In the genomic region with DNA sequence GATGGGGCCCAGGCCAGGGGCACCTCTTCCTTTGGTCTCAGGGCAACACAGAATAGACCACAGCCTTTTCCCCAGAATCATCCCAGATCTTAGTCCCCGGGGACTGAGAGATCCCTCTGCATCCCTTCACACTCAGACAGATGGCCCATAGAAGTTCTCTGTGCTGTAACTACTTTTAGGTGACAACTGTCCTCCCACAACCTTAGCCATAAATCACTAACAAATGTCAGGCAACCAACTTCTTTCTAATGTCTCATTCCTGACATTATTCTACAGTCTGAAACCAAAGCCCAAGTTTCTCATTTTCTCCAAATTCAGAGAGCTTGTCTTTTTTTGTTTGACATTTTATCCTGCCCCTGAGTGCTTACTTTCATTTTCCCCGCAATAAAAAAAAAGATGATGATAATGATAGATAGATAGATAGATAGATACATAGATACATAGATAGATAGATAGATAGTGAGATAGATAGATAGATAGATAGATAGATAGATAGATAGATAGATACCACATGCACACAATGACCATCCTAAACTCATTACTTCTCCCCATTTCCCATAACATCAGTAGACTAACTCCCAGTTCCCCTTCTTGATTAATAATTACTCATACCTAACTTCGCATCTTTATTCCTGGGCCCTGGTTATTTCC, we compare ENCODE assay signal across 27 cellular contexts. TPM values are rescaled to one million over a fixed set of nuclear protein-coding genes. Genes with fewer than 3 reads are reported as not detected.
DNase-seq lines count a peak whose midpoint lies in the region; ATAC-seq, FAIRE-seq and TF ChIP-seq lines count a peak whose summit lies in the region.
"Had no signal": no experiment of that assay in that cellular context is flagged by ENCODE, and none has a peak within 500 bp of the region (broad histone marks: within the 10 kb centered on the region; RNA-seq: fewer than 3 reads in every experiment).

No MANE protein-coding gene starts in this region.

- H4K20me1 ChIP-seq in K562 (replicated peaks; ENCODE audit: control insufficient read depth, insufficient read depth, low read length), result no peaks in the 10 kb centered on the region

- no peaks in the 10 kb centered on the region for H3K27me3 Mint-ChIP-seq in activated CD4-positive, alpha-beta T cell treated with anti-CD3 and anti-CD28 coated beads, Interleukin-2, amount 10 ng/mL, durations not matched to agents 24 days and 14 days
- no peaks in the 10 kb centered on the region for H3K27me3 Mint-ChIP-seq in activated CD4-positive, alpha-beta T cell treated with anti-CD3 and anti-CD28 coated beads for 36 hours
- no peaks in the 10 kb centered on the region for H3K27me3 Mint-ChIP-seq in neural crest cell (ENCODE audit: low read depth)

- no peak overlapping the region for H3K27ac Mint-ChIP-seq in activated CD4-positive, alpha-beta T cell treated with anti-CD3 and anti-CD28 coated beads, Interleukin-2, amount 10 ng/mL, durations not matched to agents 24 days and 14 days
- H3K27ac Mint-ChIP-seq in activated CD4-positive, alpha-beta T cell treated with anti-CD3 and anti-CD28 coated beads for 36 hours, result no peak overlapping the region
- H3K27ac Mint-ChIP-seq in neural crest cell (ENCODE audit: unreplicated experiment), result peak overlapping the region; percentile 14
- H3K27ac Mint-ChIP-seq: B cell; CD8-positive, alpha-beta memory T cell had no signal

- H3K4me2 ChIP-seq in K562 (ENCODE audit: insufficient read depth, low read length), result no peak overlapping the region
- H3K4me2 ChIP-seq: SK-N-SH had no signal

- H3K9me3 Mint-ChIP-seq in activated CD4-positive, alpha-beta T cell treated with anti-CD3 and anti-CD28 coated beads, Interleukin-2, amount 10 ng/mL, durations not matched to agents 24 days and 14 days, result no peaks in the 10 kb centered on the region
- no peaks in the 10 kb centered on the region for H3K9me3 Mint-ChIP-seq in activated CD4-positive, alpha-beta T cell treated with anti-CD3 and anti-CD28 coated beads for 36 hours (ENCODE audit: low read depth)
- H3K9me3 Mint-ChIP-seq in neural crest cell, result peaks cover 6% of the 10 kb centered on the region
- H3K9me3 Mint-ChIP-seq: CD8-positive, alpha-beta memory T cell had no signal

- TF ChIP-seq EP300 in K562 (IDR thresholded peaks at IDR 0.05; ENCODE audit: low read length), result no peak

- no TSS peak for BruUV-seq in K562 (replicated peaks; lab: Mats Ljungman, UMichigan)

- WGBS in K562 (ENCODE audit: insufficient coverage, low coverage, missing lambda C conversion rate), result 28% methylated on average over 3 of the region's 3 CpGs

- TF ChIP-seq CTCF in K562 (IDR thresholded peaks at IDR 0.05 in 2 of 3, conservative IDR thresholded peaks at IDR 0.05 in 1 of 3; ENCODE audit: insufficient read depth in 2 of 3, low read depth in 1 of 3, low read length in 3 of 3) (no peak), neural crest cell (conservative IDR thresholded peaks at IDR 0.05) (no peak)

- CTCF ChIA-PET in activated CD4-positive, alpha-beta T cell treated with anti-CD3 and anti-CD28 coated beads for 36 hours (lab: Charles Lee), result no interaction called here
- CTCF ChIA-PET in K562 (lab: Yijun Ruan, JAX; ENCODE audit: low intra/inter-chr PET ratio), result no interaction called here

- H3K27me3 ChIP-seq in K562 (ENCODE audit: control insufficient read depth in 2 of 2, insufficient read depth in 2 of 2, low read length in 2 of 2), result no peaks in the 10 kb centered on the region; a peak in 1 of 5 replicates
- H3K27me3 ChIP-seq: MG63 had no signal

- no peak overlapping the region for H3K27ac ChIP-seq in K562 (ENCODE audit: extremely low read depth, low read depth, low read length)
- H3K27ac ChIP-seq: 22Rv1, C4-2B had no signal

- H3K9ac ChIP-seq in K562 (ENCODE audit: insufficient read depth in 1 of 2, low read depth in 2 of 2, low read length in 2 of 2), result no peak overlapping the region
- H3K9ac ChIP-seq: SK-N-SH had no signal

- no peak for TF ChIP-seq RAD21 in K562 (CRISPR knock-in tag; conservative IDR thresholded peaks at IDR 0.05 in 1 of 2, IDR thresholded peaks at IDR 0.05 in 1 of 2)

- H2AFZ ChIP-seq in K562 (ENCODE audit: low read depth, low read length), result no peak overlapping the region

- intact Hi-C loops in activated CD4-positive, alpha-beta T cell treated with anti-CD3 and anti-CD28 coated beads, Interleukin-2, amount 10 ng/mL, durations not matched to agents 24 days and 14 days (cut with micrococcal nuclease), result no loop called here
- intact Hi-C loops in activated CD4-positive, alpha-beta T cell treated with anti-CD3 and anti-CD28 coated beads for 36 hours (cut with DNase I, micrococcal nuclease), result no loop called here
- intact Hi-C loops in K562 (cut with micrococcal nuclease), result no loop called here

- no peak overlapping the region for H3K4me3 ChIP-seq in K562
- H3K4me3 ChIP-seq: HAP-1, MG63 had no signal

- peaks cover 0 to 7% of the 10 kb centered on the region in 2 experiments; a peak in 2 of 5 replicates for H3K4me1 ChIP-seq in K562 (replicated peaks in 1 of 2; ENCODE audit: control insufficient read depth in 2 of 2, insufficient read depth in 2 of 2, low read length in 2 of 2)
- H3K4me1 ChIP-seq: HAP-1 had no signal

- H3K4me1 Mint-ChIP-seq in activated CD4-positive, alpha-beta T cell treated with anti-CD3 and anti-CD28 coated beads, Interleukin-2, amount 10 ng/mL, durations not matched to agents 24 days and 14 days, result peaks cover 15% of the 10 kb centered on the region
- H3K4me1 Mint-ChIP-seq in activated CD4-positive, alpha-beta T cell treated with anti-CD3 and anti-CD28 coated beads for 36 hours, result peaks cover 8% of the 10 kb centered on the region
- H3K4me1 Mint-ChIP-seq in neural crest cell, result peaks cover 72% of the 10 kb centered on the region
- H3K4me1 Mint-ChIP-seq: CD8-positive, alpha-beta memory T cell had no signal

- no peak overlapping the region for H3K4me3 Mint-ChIP-seq in activated CD4-positive, alpha-beta T cell treated with anti-CD3 and anti-CD28 coated beads, Interleukin-2, amount 10 ng/mL, durations not matched to agents 24 days and 14 days
- no peak overlapping the region for H3K4me3 Mint-ChIP-seq in activated CD4-positive, alpha-beta T cell treated with anti-CD3 and anti-CD28 coated beads for 36 hours
- peak overlapping the region; percentile 52 for H3K4me3 Mint-ChIP-seq in neural crest cell
- H3K4me3 Mint-ChIP-seq: B cell; CD8-positive, alpha-beta memory T cell had no signal

- POLR2A ChIA-PET in activated CD4-positive, alpha-beta T cell treated with anti-CD3 and anti-CD28 coated beads for 36 hours (lab: Charles Lee), result no interaction called here
- POLR2A ChIA-PET in K562 (lab: Yijun Ruan, JAX), result no interaction called here

- TF ChIP-seq POLR2A in K562 (conservative IDR thresholded peaks at IDR 0.05), result no peak

- ATAC-seq in activated CD4-positive, alpha-beta T cell treated with anti-CD3 and anti-CD28 coated beads for 36 hours, result no peak
- ATAC-seq in K562 (no peak), HG03571 (IDR thresholded peaks at IDR 0.05; ENCODE audit: unreplicated experiment) (no peak)
- ATAC-seq: Panc1 had no signal

- H3K9me1 ChIP-seq in K562 (ENCODE audit: control insufficient read depth, insufficient read depth, low read length), result no peaks in the 10 kb centered on the region

- in situ Hi-C loops in K562 (cut with MboI), result no loop called here

- no peaks in the 10 kb centered on the region for H3K36me3 Mint-ChIP-seq in activated CD4-positive, alpha-beta T cell treated with anti-CD3 and anti-CD28 coated beads, Interleukin-2, amount 10 ng/mL, durations not matched to agents 24 days and 14 days (ENCODE audit: low read depth)
- H3K36me3 Mint-ChIP-seq in activated CD4-positive, alpha-beta T cell treated with anti-CD3 and anti-CD28 coated beads for 36 hours (ENCODE audit: low read depth), result no peaks in the 10 kb centered on the region
- H3K36me3 Mint-ChIP-seq in neural crest cell (ENCODE audit: low read depth), result no peaks in the 10 kb centered on the region
- H3K36me3 Mint-ChIP-seq: CD8-positive, alpha-beta memory T cell had no signal

- no peak for FAIRE-seq in K562 (lab: Jason Lieb, UNC)
- FAIRE-seq: GM12892 had no signal

- H3K36me3 ChIP-seq in K562 (ENCODE audit: control insufficient read depth, insufficient read depth, low read length), result no peaks in the 10 kb centered on the region
- H3K36me3 ChIP-seq: HAP-1, MG63 had no signal

- peak; percentile 45 for DNase-seq in activated CD4-positive, alpha-beta T cell treated with anti-CD3 and anti-CD28 coated beads, Interleukin-2, amount 10 ng/mL, durations not matched to agents 24 days and 14 days
- no peak for DNase-seq in activated CD4-positive, alpha-beta T cell treated with anti-CD3 and anti-CD28 coated beads for 36 hours
- DNase-seq in CD1c-positive myeloid dendritic cell (ENCODE audit: extremely low spot score) (peak; percentile 42), K562 (ENCODE audit: extremely low read depth in 1 of 4, low spot score in 3 of 4) (no peak), neural crest cell (ENCODE audit: low read depth, low spot score) (no peak), DMS 273 treated with DMSO at 0.1 percent for 48 hours (lab: John Stamatoyannopoulos, UW) (no peak)
- no peak for DNase-seq in activated CD8-positive, alpha-beta memory T cell treated with anti-CD3 and anti-CD28 coated beads for 24 hours
- DNase-seq: Calu3; CD8-positive, alpha-beta memory T cell; DMS153; DND-41; GOT3; MG63; NCI-H1105 treated with DMSO at 0.1 percent for 48 hours; NCI-H146; NCI-H1930; NCI-H2107; NCI-H748 treated with DMSO at 0.1 percent for 48 hours; SIG-M5; SK-N-SH had no signal

- no peaks in the 10 kb centered on the region for H3K79me2 ChIP-seq in K562 (ENCODE audit: control insufficient read depth, insufficient read depth, low read length)

- H3K9me3 ChIP-seq in K562 (replicated peaks; ENCODE audit: control insufficient read depth, insufficient read depth, low read depth, low read length), result no peaks in the 10 kb centered on the region
- H3K9me3 ChIP-seq: HAP-1, MG63, SK-N-SH had no signal

RNA-seq across cellular contexts. Expression of gene DUSP6, which starts 28.6 kb away (rescaled TPM):
- 95.5 and 96.7 TPM in 2 replicates for total RNA-seq in activated CD4-positive, alpha-beta T cell treated with anti-CD3 and anti-CD28 coated beads, Interleukin-2, amount 10 ng/mL, durations not matched to agents 24 days and 14 days
- 10 to 100 TPM; 49.9 to 60.9 TPM for total RNA-seq in activated CD4-positive, alpha-beta T cell treated with anti-CD3 and anti-CD28 coated beads for 36 hours
- total RNA-seq in K562 (2011; cell fraction: chromatin; rRNA removed; ENCODE audit: low replicate concordance), result 0.19 and 0.26 TPM in 2 replicates
- total RNA-seq in K562 (2011; cell fraction: nucleolus; rRNA removed), result not detected in 2 replicates
- total RNA-seq in K562 (2011; cell fraction: nucleoplasm; rRNA removed), result 0.23 TPM in 1 of 2 replicates, not detected in the other
- 0.12 TPM in 1 of 2 replicates, not detected in the other for total RNA-seq in K562 (2014; rRNA removed)
- total RNA-seq in K562 (2014; rRNA removed; fragmentation: Illumina TruSeq; extraction: Trizol), result 0.06 TPM in 1 of 2 replicates, not detected in the other
- 0.08 and 0.14 TPM in 2 replicates for total RNA-seq in K562 (2015; rRNA removed; fragmentation: Illumina TruSeq; extraction: Trizol)
- total RNA-seq in K562 (2021), result 0.47 and 0.60 TPM in 2 replicates
- 0.08 and 0.20 TPM in 2 replicates for polyA plus RNA-seq in K562 (2011; rRNA removed)
- polyA plus RNA-seq in K562 (2011; cell fraction: cytosol; rRNA removed), result 0.06 and 0.24 TPM in 2 replicates
- 0.57 and 0.65 TPM in 2 replicates for polyA plus RNA-seq in K562 (2011; cell fraction: nucleus; rRNA removed)
- 0.07 and 0.14 TPM in 2 replicates for polyA plus RNA-seq in K562 (2012)
- 0.12 and 0.40 TPM in 2 replicates for polyA plus RNA-seq in K562 (2014; fragmentation: Illumina TruSeq; extraction: Trizol)
- polyA plus RNA-seq in K562 (2014; fragmentation: Nextera tagmentation; extraction: Ambion mirVana), result under 1 TPM; 0.04 TPM
- polyA plus RNA-seq in K562 (2014; rRNA removed), result 0.03 and 0.04 TPM in 2 replicates
- polyA minus RNA-seq in K562 (2011; rRNA and poly(A)+ RNA removed), result 0.18 TPM in 1 of 2 replicates, not detected in the other
- polyA minus RNA-seq in K562 (2011; cell fraction: cytosol; rRNA and poly(A)+ RNA removed), result not detected in 2 replicates
- polyA minus RNA-seq in K562 (2011; cell fraction: nucleus; rRNA and poly(A)+ RNA removed), result 0.13 and 0.44 TPM in 2 replicates
- 109 and 112 TPM in 2 replicates for total RNA-seq in neural crest cell

Comparison
In these comparisons a context has a peak if more than half of its experiments do, and no peak if none do; other contexts are left out.
1. DNase-seq: peak in activated CD4-positive, alpha-beta T cell treated with anti-CD3 and anti-CD28 coated beads, Interleukin-2, amount 10 ng/mL, durations not matched to agents 24 days and 14 days (single experiment) and CD1c-positive myeloid dendritic cell (single experiment); none in activated CD4-positive, alpha-beta T cell treated with anti-CD3 and anti-CD28 coated beads for 36 hours (single experiment), K562 (0 of 4), neural crest cell (single experiment), activated CD8-positive, alpha-beta memory T cell treated with anti-CD3 and anti-CD28 coated beads for 24 hours (single experiment) and DMS 273 treated with DMSO at 0.1 percent for 48 hours (single experiment).
2. RNA of gene DUSP6, which starts 28.6 kb away (total RNA-seq): 109 to 112 TPM in neural crest cell, 95.5 to 96.7 TPM in activated CD4-positive, alpha-beta T cell treated with anti-CD3 and anti-CD28 coated beads, Interleukin-2, amount 10 ng/mL, durations not matched to agents 24 days and 14 days and 49.9 to 60.9 TPM in activated CD4-positive, alpha-beta T cell treated with anti-CD3 and anti-CD28 coated beads for 36 hours; 0.06 to 0.60 TPM in K562; every median in the first group is over 10 times any median in the second.